ENCODE assay signal across 25 cellular contexts in genomic region chr18:73677458-73677857, GRCh38.
"Had no signal": no experiment of that assay in that cellular context is flagged by ENCODE, and none has a peak within 500 bp of the region (broad histone marks: within the 10 kb centered on the region; RNA-seq: fewer than 3 reads in every experiment).

No MANE protein-coding gene starts in this region.

- ATAC-seq: activated T-cell treated with anti-CD3 and anti-CD28 coated beads, Interleukin-2, amount 50 U/mL, for 4 hours; T-cell had no signal

- H3K27me3 Mint-ChIP-seq: activated B cell treated with CpG ODN at 0.5 μM for 24 hours; activated CD4-positive, alpha-beta memory T cell treated with anti-CD3 and anti-CD28 coated beads for 36 hours; T-cell had no signal

- H3K4me1 Mint-ChIP-seq: activated B cell treated with CpG ODN at 0.5 μM for 24 hours, T-cell had no signal

- H3K9me3 Mint-ChIP-seq: activated B cell treated with CpG ODN at 0.5 μM for 24 hours; activated CD4-positive, alpha-beta T cell treated with anti-CD3 and anti-CD28 coated beads, Interleukin-2, amount 10 ng/mL, durations not matched to agents 24 days and 14 days; activated naive CD4-positive, alpha-beta T cell treated with anti-CD3 and anti-CD28 coated beads for 36 hours; activated T-cell treated with anti-CD3 and anti-CD28 coated beads, Interleukin-2, amount 50 U/mL, for 4 hours; T-cell had no signal

- H3K36me3 Mint-ChIP-seq: activated CD4-positive, alpha-beta memory T cell treated with anti-CD3 and anti-CD28 coated beads for 36 hours; activated naive CD8-positive, alpha-beta T cell; T-cell had no signal

- DNase-seq: activated B cell treated with CpG ODN at 0.5 μM for 24 hours; activated CD4-positive, alpha-beta memory T cell treated with anti-CD3 and anti-CD28 coated beads for 36 hours; activated CD4-positive, alpha-beta T cell treated with anti-CD3 and anti-CD28 coated beads for 1 hour; activated CD4-positive, alpha-beta T cell treated with anti-CD3 and anti-CD28 coated beads, Interleukin-2, amount 10 ng/mL, durations not matched to agents 24 days and 14 days; activated CD8-positive, alpha-beta memory T cell treated with anti-CD3 and anti-CD28 coated beads for 24 hours; activated gamma-delta T cell; activated naive CD4-positive, alpha-beta T cell treated with anti-CD3 and anti-CD28 coated beads for 36 hours; activated T-cell treated with anti-CD3 and anti-CD28 coated beads, Interleukin-2, amount 50 U/mL, for 4 hours; anterior cingulate cortex; central memory CD4-positive, alpha-beta T cell; MM.1S; NCI-H1105; NCI-H1436 treated with DMSO at 0.1 percent for 48 hours; NCI-H187; NCI-H2081; NCI-H2171; NCI-H2227 treated with DMSO at 0.1 percent for 48 hours; NCI-H526; NCI-H82; SIG-M5; T-cell; T-helper 2 cell; T1000 had no signal

- H3K4me3 Mint-ChIP-seq: activated B cell treated with CpG ODN at 0.5 μM for 24 hours; activated CD4-positive, alpha-beta memory T cell treated with anti-CD3 and anti-CD28 coated beads for 36 hours; activated CD4-positive, alpha-beta T cell treated with anti-CD3 and anti-CD28 coated beads, Interleukin-2, amount 10 ng/mL, durations not matched to agents 24 days and 14 days; activated naive CD4-positive, alpha-beta T cell treated with anti-CD3 and anti-CD28 coated beads for 36 hours; activated naive CD8-positive, alpha-beta T cell; activated T-cell treated with anti-CD3 and anti-CD28 coated beads, Interleukin-2, amount 50 U/mL, for 4 hours; T-cell had no signal

- H3K27ac Mint-ChIP-seq: activated B cell treated with CpG ODN at 0.5 μM for 24 hours; activated CD4-positive, alpha-beta memory T cell treated with anti-CD3 and anti-CD28 coated beads for 36 hours; activated CD4-positive, alpha-beta T cell treated with anti-CD3 and anti-CD28 coated beads, Interleukin-2, amount 10 ng/mL, durations not matched to agents 24 days and 14 days; activated naive CD4-positive, alpha-beta T cell treated with anti-CD3 and anti-CD28 coated beads for 36 hours; activated naive CD8-positive, alpha-beta T cell; T-cell had no signal

- H3K27ac ChIP-seq: KMS-11 had no signal
